Comparison of ENCODE assay signal across 1 cellular context in the genomic region with DNA sequence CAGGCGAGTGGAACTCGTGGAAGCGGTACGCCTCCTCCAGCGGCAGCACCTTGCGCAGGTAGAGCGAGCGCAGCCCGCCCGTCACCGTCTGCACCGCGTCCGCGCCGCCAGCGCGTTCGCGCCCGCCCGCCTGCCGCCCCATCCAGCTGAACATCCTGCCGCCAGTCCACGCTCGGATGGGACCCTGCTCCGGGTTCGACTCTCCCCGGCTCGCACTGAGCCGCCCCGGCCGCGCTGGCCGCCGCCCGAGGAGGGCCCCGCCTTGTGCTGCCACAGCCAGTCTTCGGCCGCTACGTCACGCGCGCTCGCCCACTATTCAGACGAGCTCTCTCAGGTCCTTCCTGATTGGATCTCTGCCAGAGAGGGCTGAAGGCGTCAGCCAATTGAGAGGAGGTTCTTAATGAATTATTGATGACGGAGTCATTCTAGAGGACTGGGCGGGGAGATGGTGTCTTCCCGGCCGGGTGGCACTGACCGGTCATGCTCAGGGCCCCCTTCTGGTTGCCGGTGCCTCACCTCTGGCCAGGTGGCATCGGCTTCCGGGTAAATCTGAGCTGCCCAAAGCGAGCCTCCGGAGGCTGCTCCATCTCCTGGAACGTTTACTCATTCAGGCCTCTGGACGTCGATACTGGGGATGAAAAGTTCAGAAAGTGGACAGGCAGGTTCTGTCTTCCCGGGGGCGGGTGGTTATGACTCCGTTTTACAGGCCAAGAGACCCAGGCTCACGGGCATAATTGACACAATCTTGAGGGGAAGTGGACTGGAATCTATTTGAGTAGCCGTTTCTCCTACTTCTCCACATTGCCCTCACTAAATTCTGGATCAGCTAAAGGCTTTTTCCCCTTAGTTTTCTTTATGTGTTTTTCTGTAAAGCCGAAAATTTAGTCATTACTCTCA.
TF ChIP-seq lines count a peak whose summit lies in the region.

TSS of gene EHD4 (minus strand) at position 217 of the 897 bp plus-strand sequence. CDS start at position 154, 63 bp downstream.

TF ChIP-seq in K562, 482 proteins besides CTCF, POLR2A, EP300 and RAD21 (continued from another document and continues in another):
- TF ChIP-seq, protein P1, sequence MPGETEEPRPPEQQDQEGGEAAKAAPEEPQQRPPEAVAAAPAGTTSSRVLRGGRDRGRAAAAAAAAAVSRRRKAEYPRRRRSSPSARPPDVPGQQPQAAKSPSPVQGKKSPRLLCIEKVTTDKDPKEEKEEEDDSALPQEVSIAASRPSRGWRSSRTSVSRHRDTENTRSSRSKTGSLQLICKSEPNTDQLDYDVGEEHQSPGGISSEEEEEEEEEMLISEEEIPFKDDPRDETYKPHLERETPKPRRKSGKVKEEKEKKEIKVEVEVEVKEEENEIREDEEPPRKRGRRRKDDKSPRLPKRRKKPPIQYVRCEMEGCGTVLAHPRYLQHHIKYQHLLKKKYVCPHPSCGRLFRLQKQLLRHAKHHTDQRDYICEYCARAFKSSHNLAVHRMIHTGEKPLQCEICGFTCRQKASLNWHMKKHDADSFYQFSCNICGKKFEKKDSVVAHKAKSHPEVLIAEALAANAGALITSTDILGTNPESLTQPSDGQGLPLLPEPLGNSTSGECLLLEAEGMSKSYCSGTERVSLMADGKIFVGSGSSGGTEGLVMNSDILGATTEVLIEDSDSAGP (CRISPR knock-in tag; IDR thresholded peaks at IDR 0.05): no peak
- peak; percentile 82 to 85 for TF ChIP-seq NRF1 (conservative IDR thresholded peaks at IDR 0.05 in 1 of 2, IDR thresholded peaks at IDR 0.05 in 1 of 2)
- TF ChIP-seq ZNF57 (CRISPR knock-in tag; IDR thresholded peaks at IDR 0.05): no peak
- TF ChIP-seq, protein P2, sequence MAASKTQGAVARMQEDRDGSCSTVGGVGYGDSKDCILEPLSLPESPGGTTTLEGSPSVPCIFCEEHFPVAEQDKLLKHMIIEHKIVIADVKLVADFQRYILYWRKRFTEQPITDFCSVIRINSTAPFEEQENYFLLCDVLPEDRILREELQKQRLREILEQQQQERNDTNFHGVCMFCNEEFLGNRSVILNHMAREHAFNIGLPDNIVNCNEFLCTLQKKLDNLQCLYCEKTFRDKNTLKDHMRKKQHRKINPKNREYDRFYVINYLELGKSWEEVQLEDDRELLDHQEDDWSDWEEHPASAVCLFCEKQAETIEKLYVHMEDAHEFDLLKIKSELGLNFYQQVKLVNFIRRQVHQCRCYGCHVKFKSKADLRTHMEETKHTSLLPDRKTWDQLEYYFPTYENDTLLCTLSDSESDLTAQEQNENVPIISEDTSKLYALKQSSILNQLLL (CRISPR knock-in tag; IDR thresholded peaks at IDR 0.05; ENCODE audit: borderline replicate concordance): no peak
- no peak for TF ChIP-seq HDAC8 (tag; IDR thresholded peaks at IDR 0.05)
- TF ChIP-seq ZEB2 (IDR thresholded peaks at IDR 0.05): peak; percentile 56; the same call in 1 of the 2 replicates
- TF ChIP-seq, protein P3, sequence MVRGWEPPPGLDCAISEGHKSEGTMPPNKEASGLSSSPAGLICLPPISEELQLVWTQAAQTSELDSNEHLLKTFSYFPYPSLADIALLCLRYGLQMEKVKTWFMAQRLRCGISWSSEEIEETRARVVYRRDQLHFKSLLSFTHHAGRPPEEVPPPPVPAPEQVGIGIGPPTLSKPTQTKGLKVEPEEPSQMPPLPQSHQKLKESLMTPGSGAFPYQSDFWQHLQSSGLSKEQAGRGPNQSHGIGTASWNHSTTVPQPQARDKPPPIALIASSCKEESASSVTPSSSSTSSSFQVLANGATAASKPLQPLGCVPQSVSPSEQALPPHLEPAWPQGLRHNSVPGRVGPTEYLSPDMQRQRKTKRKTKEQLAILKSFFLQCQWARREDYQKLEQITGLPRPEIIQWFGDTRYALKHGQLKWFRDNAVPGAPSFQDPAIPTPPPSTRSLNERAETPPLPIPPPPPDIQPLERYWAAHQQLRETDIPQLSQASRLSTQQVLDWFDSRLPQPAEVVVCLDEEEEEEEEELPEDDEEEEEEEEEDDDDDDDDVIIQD (CRISPR knock-in tag; IDR thresholded peaks at IDR 0.05): no peak
- peak; percentile 67; the same call in 1 of the 2 replicates for TF ChIP-seq MTA3 (IDR thresholded peaks at IDR 0.05; ENCODE audit: borderline replicate concordance)
- TF ChIP-seq, protein P4, sequence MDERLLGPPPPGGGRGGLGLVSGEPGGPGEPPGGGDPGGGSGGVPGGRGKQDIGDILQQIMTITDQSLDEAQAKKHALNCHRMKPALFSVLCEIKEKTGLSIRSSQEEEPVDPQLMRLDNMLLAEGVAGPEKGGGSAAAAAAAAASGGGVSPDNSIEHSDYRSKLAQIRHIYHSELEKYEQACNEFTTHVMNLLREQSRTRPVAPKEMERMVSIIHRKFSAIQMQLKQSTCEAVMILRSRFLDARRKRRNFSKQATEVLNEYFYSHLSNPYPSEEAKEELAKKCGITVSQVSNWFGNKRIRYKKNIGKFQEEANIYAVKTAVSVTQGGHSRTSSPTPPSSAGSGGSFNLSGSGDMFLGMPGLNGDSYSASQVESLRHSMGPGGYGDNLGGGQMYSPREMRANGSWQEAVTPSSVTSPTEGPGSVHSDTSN (CRISPR knock-in tag; IDR thresholded peaks at IDR 0.05; ENCODE audit: low read depth): no peak
- TF ChIP-seq, protein P4 (tag; conservative IDR thresholded peaks at IDR 0.05; ENCODE audit: low read depth): peak; percentile 91
- TF ChIP-seq ZNF316 (IDR thresholded peaks at IDR 0.05): peak; percentile 98
- TF ChIP-seq ZFP1 (CRISPR knock-in tag; IDR thresholded peaks at IDR 0.05): no peak
- peak; percentile 92 for TF ChIP-seq ZFX (CRISPR knock-in tag; IDR thresholded peaks at IDR 0.05)
- TF ChIP-seq PRMT5 (CRISPR knock-in tag; IDR thresholded peaks at IDR 0.05): no peak
- TF ChIP-seq ZNF124 (CRISPR knock-in tag; IDR thresholded peaks at IDR 0.05): no peak
- no peak for TF ChIP-seq CBX8 (IDR thresholded peaks at IDR 0.05; ENCODE audit: borderline replicate concordance, extremely low read depth, low read depth, low read length, poor library complexity, severe bottlenecking)
- TF ChIP-seq CBFA2T3 (IDR thresholded peaks at IDR 0.05): no peak
- no peak for TF ChIP-seq ZNF764 (CRISPR knock-in tag; IDR thresholded peaks at IDR 0.05; ENCODE audit: low read depth)
- TF ChIP-seq SP2 (IDR thresholded peaks at IDR 0.05; ENCODE audit: extremely low read depth, low read depth, low read length, poor library complexity, severe bottlenecking): peak; percentile 61
- TF ChIP-seq HIVEP1 (CRISPR knock-in tag; IDR thresholded peaks at IDR 0.05): no peak
- no peak for TF ChIP-seq PCBP2 (IDR thresholded peaks at IDR 0.05; ENCODE audit: low read depth, low read length, poor library complexity, severe bottlenecking)
- no peak for TF ChIP-seq ZNF76 (CRISPR knock-in tag; IDR thresholded peaks at IDR 0.05; ENCODE audit: borderline replicate concordance)
- no peak for TF ChIP-seq ZNF785 (CRISPR knock-in tag; IDR thresholded peaks at IDR 0.05)
- TF ChIP-seq NR3C1 (CRISPR knock-in tag; IDR thresholded peaks at IDR 0.05): no peak
- TF ChIP-seq, protein P5, sequence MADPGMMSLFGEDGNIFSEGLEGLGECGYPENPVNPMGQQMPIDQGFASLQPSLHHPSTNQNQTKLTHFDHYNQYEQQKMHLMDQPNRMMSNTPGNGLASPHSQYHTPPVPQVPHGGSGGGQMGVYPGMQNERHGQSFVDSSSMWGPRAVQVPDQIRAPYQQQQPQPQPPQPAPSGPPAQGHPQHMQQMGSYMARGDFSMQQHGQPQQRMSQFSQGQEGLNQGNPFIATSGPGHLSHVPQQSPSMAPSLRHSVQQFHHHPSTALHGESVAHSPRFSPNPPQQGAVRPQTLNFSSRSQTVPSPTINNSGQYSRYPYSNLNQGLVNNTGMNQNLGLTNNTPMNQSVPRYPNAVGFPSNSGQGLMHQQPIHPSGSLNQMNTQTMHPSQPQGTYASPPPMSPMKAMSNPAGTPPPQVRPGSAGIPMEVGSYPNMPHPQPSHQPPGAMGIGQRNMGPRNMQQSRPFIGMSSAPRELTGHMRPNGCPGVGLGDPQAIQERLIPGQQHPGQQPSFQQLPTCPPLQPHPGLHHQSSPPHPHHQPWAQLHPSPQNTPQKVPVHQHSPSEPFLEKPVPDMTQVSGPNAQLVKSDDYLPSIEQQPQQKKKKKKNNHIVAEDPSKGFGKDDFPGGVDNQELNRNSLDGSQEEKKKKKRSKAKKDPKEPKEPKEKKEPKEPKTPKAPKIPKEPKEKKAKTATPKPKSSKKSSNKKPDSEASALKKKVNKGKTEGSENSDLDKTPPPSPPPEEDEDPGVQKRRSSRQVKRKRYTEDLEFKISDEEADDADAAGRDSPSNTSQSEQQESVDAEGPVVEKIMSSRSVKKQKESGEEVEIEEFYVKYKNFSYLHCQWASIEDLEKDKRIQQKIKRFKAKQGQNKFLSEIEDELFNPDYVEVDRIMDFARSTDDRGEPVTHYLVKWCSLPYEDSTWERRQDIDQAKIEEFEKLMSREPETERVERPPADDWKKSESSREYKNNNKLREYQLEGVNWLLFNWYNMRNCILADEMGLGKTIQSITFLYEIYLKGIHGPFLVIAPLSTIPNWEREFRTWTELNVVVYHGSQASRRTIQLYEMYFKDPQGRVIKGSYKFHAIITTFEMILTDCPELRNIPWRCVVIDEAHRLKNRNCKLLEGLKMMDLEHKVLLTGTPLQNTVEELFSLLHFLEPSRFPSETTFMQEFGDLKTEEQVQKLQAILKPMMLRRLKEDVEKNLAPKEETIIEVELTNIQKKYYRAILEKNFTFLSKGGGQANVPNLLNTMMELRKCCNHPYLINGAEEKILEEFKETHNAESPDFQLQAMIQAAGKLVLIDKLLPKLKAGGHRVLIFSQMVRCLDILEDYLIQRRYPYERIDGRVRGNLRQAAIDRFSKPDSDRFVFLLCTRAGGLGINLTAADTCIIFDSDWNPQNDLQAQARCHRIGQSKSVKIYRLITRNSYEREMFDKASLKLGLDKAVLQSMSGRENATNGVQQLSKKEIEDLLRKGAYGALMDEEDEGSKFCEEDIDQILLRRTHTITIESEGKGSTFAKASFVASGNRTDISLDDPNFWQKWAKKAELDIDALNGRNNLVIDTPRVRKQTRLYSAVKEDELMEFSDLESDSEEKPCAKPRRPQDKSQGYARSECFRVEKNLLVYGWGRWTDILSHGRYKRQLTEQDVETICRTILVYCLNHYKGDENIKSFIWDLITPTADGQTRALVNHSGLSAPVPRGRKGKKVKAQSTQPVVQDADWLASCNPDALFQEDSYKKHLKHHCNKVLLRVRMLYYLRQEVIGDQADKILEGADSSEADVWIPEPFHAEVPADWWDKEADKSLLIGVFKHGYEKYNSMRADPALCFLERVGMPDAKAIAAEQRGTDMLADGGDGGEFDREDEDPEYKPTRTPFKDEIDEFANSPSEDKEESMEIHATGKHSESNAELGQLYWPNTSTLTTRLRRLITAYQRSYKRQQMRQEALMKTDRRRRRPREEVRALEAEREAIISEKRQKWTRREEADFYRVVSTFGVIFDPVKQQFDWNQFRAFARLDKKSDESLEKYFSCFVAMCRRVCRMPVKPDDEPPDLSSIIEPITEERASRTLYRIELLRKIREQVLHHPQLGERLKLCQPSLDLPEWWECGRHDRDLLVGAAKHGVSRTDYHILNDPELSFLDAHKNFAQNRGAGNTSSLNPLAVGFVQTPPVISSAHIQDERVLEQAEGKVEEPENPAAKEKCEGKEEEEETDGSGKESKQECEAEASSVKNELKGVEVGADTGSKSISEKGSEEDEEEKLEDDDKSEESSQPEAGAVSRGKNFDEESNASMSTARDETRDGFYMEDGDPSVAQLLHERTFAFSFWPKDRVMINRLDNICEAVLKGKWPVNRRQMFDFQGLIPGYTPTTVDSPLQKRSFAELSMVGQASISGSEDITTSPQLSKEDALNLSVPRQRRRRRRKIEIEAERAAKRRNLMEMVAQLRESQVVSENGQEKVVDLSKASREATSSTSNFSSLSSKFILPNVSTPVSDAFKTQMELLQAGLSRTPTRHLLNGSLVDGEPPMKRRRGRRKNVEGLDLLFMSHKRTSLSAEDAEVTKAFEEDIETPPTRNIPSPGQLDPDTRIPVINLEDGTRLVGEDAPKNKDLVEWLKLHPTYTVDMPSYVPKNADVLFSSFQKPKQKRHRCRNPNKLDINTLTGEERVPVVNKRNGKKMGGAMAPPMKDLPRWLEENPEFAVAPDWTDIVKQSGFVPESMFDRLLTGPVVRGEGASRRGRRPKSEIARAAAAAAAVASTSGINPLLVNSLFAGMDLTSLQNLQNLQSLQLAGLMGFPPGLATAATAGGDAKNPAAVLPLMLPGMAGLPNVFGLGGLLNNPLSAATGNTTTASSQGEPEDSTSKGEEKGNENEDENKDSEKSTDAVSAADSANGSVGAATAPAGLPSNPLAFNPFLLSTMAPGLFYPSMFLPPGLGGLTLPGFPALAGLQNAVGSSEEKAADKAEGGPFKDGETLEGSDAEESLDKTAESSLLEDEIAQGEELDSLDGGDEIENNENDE (IDR thresholded peaks at IDR 0.05; ENCODE audit: low read depth, low read length): no peak
- TF ChIP-seq ZNF174 (CRISPR knock-in tag; IDR thresholded peaks at IDR 0.05): no peak
- no peak for TF ChIP-seq ZBTB9 (CRISPR knock-in tag; IDR thresholded peaks at IDR 0.05)
- TF ChIP-seq EHMT2 (IDR thresholded peaks at IDR 0.05): no peak
- no peak for TF ChIP-seq TFAM (CRISPR knock-in tag; conservative IDR thresholded peaks at IDR 0.05)
- no peak for TF ChIP-seq HDAC3 (IDR thresholded peaks at IDR 0.05; ENCODE audit: borderline replicate concordance, partially characterized antibody)
- TF ChIP-seq ZNF740 (CRISPR knock-in tag; IDR thresholded peaks at IDR 0.05): no peak
- TF ChIP-seq ZNF740 (tag; IDR thresholded peaks at IDR 0.05): no peak
- TF ChIP-seq ZBTB1 (CRISPR knock-in tag; IDR thresholded peaks at IDR 0.05; ENCODE audit: borderline replicate concordance, low read depth): no peak
- no peak for TF ChIP-seq KAT8 (IDR thresholded peaks at IDR 0.05; ENCODE audit: low read depth)
- TF ChIP-seq STAT5A (IDR thresholded peaks at IDR 0.05; ENCODE audit: borderline replicate concordance, low read length): no peak
